8 cellular contexts compared by ENCODE assay signal in the genomic region with DNA sequence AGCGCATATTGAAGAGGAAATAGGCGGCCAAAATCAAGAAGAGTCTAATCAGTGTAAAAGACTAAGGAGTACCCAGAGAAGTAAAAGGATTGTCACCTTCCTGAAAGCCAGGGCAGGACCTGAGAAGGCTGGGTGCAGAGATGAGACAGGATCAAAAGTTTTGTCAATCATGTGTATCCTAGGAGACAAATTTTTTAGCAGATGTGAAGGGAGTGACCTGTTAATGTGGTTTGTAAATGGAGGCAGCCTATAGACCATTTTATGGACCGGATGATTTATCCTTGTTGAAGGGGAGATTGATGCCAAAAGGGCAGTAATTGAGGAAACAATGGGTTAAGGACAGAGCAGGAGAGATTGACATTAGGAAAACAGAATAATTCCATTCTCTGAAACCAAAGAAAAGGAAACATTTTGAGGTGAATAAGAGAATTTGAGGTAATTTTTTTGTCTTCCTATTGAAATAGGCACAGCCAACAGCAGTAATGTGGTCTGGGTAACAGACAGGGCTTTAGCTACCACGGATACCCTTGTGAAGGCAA. TPM values are rescaled to one million over a fixed set of nuclear protein-coding genes. Genes with fewer than 3 reads are reported as not detected.
DNase-seq lines count a peak whose midpoint lies in the region; ATAC-seq and TF ChIP-seq lines count a peak whose summit lies in the region.

No MANE protein-coding gene starts in this region.

- H3K4me3 ChIP-seq in BE2C (ENCODE audit: low read depth, low read length) (peak overlapping the region; percentile 93), PC-9 (peak overlapping the region; percentile 88), fibroblast of villous mesenchyme (ENCODE audit: low read depth, low read length) (peak overlapping the region; percentile 94), vagina (peak overlapping the region in 1 of 2 donors; percentile 64), uterus (no peak overlapping the region)

- H2AFZ ChIP-seq in PC-9: peak overlapping the region; percentile 93

- H3K79me2 ChIP-seq in PC-9 (ENCODE audit: low read depth): peaks cover 80% of the 10 kb centered on the region

- TF ChIP-seq POLR2A in vagina (IDR thresholded peaks at IDR 0.05) (no peak), uterus (IDR thresholded peaks at IDR 0.05) (no peak)

- CTCF ChIA-PET in PC-9 (lab: Charles Lee): interaction anchor here (0.6 kb wide), 1 partner anchor 33 kb away, joined by 3 read pairs; no protein-coding TSS in a partner anchor

- H3K4me1 ChIP-seq in BE2C (no peaks in the 10 kb centered on the region), PC-9 (replicated peaks; ENCODE audit: insufficient read depth) (peaks cover 39% of the 10 kb centered on the region), vagina (peaks cover 28% of the 10 kb centered on the region), uterus (peaks cover 0 to 7% of the 10 kb centered on the region in 2 donors)

- peak overlapping the region; percentile 99 for H3K4me2 ChIP-seq in PC-9

- no peaks in the 10 kb centered on the region for H3K27me3 ChIP-seq in BE2C
- H3K27me3 ChIP-seq in PC-9 (ENCODE audit: insufficient read depth, low read depth): no peaks in the 10 kb centered on the region
- H3K27me3 ChIP-seq in vagina: no peaks in the 10 kb centered on the region
- H3K27me3 ChIP-seq in uterus: no peaks in the 10 kb centered on the region

- H3K36me3 ChIP-seq in BE2C (peaks cover 3% of the 10 kb centered on the region), PC-9 (ENCODE audit: low read depth) (peaks cover 19% of the 10 kb centered on the region), vagina (no peaks in the 10 kb centered on the region), uterus (no peaks in the 10 kb centered on the region)

- H3K9me3 ChIP-seq in BE2C (no peaks in the 10 kb centered on the region), PC-9 (ENCODE audit: insufficient read depth, low read depth) (no peaks in the 10 kb centered on the region), vagina (no peaks in the 10 kb centered on the region), uterus (no peaks in the 10 kb centered on the region)

- ATAC-seq in GM21447 (IDR thresholded peaks at IDR 0.05; ENCODE audit: unreplicated experiment): peak; percentile 9

- intact Hi-C loops in PC-9 (cut with micrococcal nuclease; ENCODE audit: unreplicated experiment): loop anchor here (5.0 kb wide), 1 partner anchor 675 kb away; the partner anchor contains the start of gene MYL12A
- intact Hi-C loops in vagina (cut with DNase I): loop anchor here (5.0 kb wide), 1 partner anchor 85 kb away; the partner anchor contains the start of gene SMCHD1
- intact Hi-C loops in uterus (cut with DNase I; ENCODE audit: low total_unique reads): loop anchor here (5.0 kb wide), 1 partner anchor 85 kb away; the partner anchor contains the start of gene SMCHD1

- BruUV-seq in PC-9 (replicated peaks; lab: Mats Ljungman, UMichigan): no TSS peak

- H3K9me2 ChIP-seq in PC-9 (ENCODE audit: insufficient read depth): no peaks in the 10 kb centered on the region

- DNase-seq in BE2C (no peak), PC-9 (no peak), fibroblast of villous mesenchyme (ENCODE audit: low read depth) (no peak), vagina (ENCODE audit: extremely low spot score in 2 of 2) (no peak), medulla oblongata (ENCODE audit: extremely low spot score) (no peak), uterus (no peak), midbrain (lab: John Stamatoyannopoulos, UW) (no peak)

- POLR2A ChIA-PET in PC-9 (lab: Charles Lee; ENCODE audit: unreplicated experiment): interaction anchor here (0.6 kb wide), 1 partner anchor 15 kb away, joined by 3 read pairs; no protein-coding TSS in a partner anchor

- no peaks in the 10 kb centered on the region for H4K20me1 ChIP-seq in PC-9 (ENCODE audit: insufficient read depth)

- H3K27ac ChIP-seq in PC-9: no peak overlapping the region
- peak overlapping the region; percentile 93 for H3K27ac ChIP-seq in vagina
- no peak overlapping the region for H3K27ac ChIP-seq in uterus

- TF ChIP-seq CTCF in BE2C (IDR thresholded peaks at IDR 0.05; ENCODE audit: low read depth, low read length) (no peak), PC-9 (conservative IDR thresholded peaks at IDR 0.05) (no peak), fibroblast of villous mesenchyme (IDR thresholded peaks at IDR 0.05; ENCODE audit: insufficient read depth, low read depth, low read length) (no peak), vagina (IDR thresholded peaks at IDR 0.05) (no peak), uterus (IDR thresholded peaks at IDR 0.05) (no peak)

- H3F3A ChIP-seq in PC-9 (ENCODE audit: insufficient read depth, low read depth): 0 out of 2 replicates have a peak, but pooled peaks cover 10% of the 10 kb centered on the region

RNA-seq across cellular contexts. Expression of gene NDC80, which starts 0.9 kb away (rescaled TPM):
- polyA plus RNA-seq in BE2C (2012; ENCODE audit: insufficient read depth, insufficient read length, low read depth): 1.9 TPM
- total RNA-seq in PC-9 (2021) (71.7 and 89.2 TPM in 2 replicates), fibroblast of villous mesenchyme (13.2 and 25.5 TPM in 2 replicates), vagina (3.9 TPM), uterus (10 to 100 TPM in 1 of 4 donors, 1 to 10 TPM in 1, under 1 TPM in 2; 0.26 to 21.2 (median 0.80) TPM)

RNA-seq across cellular contexts. Expression of gene METTL4, which starts 0.9 kb away (rescaled TPM):
- polyA plus RNA-seq in BE2C (2012; ENCODE audit: insufficient read depth, insufficient read length, low read depth): 3.6 TPM
- total RNA-seq in PC-9 (2021) (21.8 and 23.9 TPM in 2 replicates), fibroblast of villous mesenchyme (8.7 and 15.1 TPM in 2 replicates), vagina (11.5 TPM), uterus (10 to 100 TPM in 3 of 4 donors, 1 to 10 TPM in 1; 6.7 to 22.9 (median 18.5) TPM)

Comparison
In these comparisons a context has a peak if more than half of its experiments do, and no peak if none do; other contexts are left out.
1. H3K4me3 ChIP-seq: peak in BE2C (single experiment), PC-9 (single experiment) and fibroblast of villous mesenchyme (single experiment); none in uterus (0 of 2).